In genomic region chr2:216498418-216499413, GRCh38 we compare ENCODE assay signal across 8 cellular contexts. TPM values are rescaled to one million over a fixed set of nuclear protein-coding genes. Genes with fewer than 3 reads are reported as not detected.
DNase-seq lines count a peak whose midpoint lies in the region; ATAC-seq and TF ChIP-seq lines count a peak whose summit lies in the region.

RPL37A (plus strand) TSS chr2:216498844; CDS start chr2:216498875, 31 bp downstream.

- intact Hi-C loops in T-helper 2 cell treated with Interferon-gamma antibody and Interleukin-4, amounts not matched to agents 100 ng/mL and 5 ng/mL, for 36 hours (cut with micrococcal nuclease) = loop anchor here (1.0 to 5.0 kb wide), 5 partner anchors 23 to 1719 kb away; partner anchors contain the start of genes ARPC2 and SMARCAL1
- intact Hi-C loops in right cardiac atrium (cut with DNase I) = no loop called here
- intact Hi-C loops in uterus (cut with DNase I; ENCODE audit: low total_unique reads) = no loop called here

- ATAC-seq in GM18499 (IDR thresholded peaks at IDR 0.05; ENCODE audit: insufficient read depth, unreplicated experiment) (peak; percentile 87), HG02943 (IDR thresholded peaks at IDR 0.05; ENCODE audit: low read depth, unreplicated experiment) (peak; percentile 95), right cardiac atrium (peak; percentile 97)

- H3K4me3 ChIP-seq in right cardiac atrium (ENCODE audit: low read length) (peak within 1 kb of the TSS; percentile 53), uterus (peak within 1 kb of the TSS; percentile 74 to 93)

- H3K4me1 ChIP-seq in right cardiac atrium (ENCODE audit: control insufficient read depth, insufficient read depth, low read length) = no peaks in the 10 kb centered on the region
- peaks cover 0 to 17% of the 10 kb centered on the region in 2 donors for H3K4me1 ChIP-seq in uterus

- under 1% methylated on average over 55 of the region's 55 CpGs for WGBS in right cardiac atrium

- TF ChIP-seq CTCF in uterus (IDR thresholded peaks at IDR 0.05) = peak in 1 of 4 experiments; percentile 18

- TF ChIP-seq POLR2A in uterus (IDR thresholded peaks at IDR 0.05) = peak; percentile 77 to 91

- DNase-seq in NCI-H187 treated with DMSO at 0.1 percent for 48 hours (lab: John Stamatoyannopoulos, UW) = peak; percentile 59
- DNase-seq in anterior cingulate cortex (lab: John Stamatoyannopoulos, UW) = peak; percentile 53 to 95 (median 88)
- peak; percentile 94 to 97 (median 96) for DNase-seq in right cardiac atrium
- peak; percentile 87 for DNase-seq in pulmonary artery endothelial cell (ENCODE audit: low read depth, low spot score)
- peak; percentile 91 to 92 for DNase-seq in uterus

- H3K9me3 ChIP-seq in right cardiac atrium (ENCODE audit: control insufficient read depth, low read length) (no peaks in the 10 kb centered on the region), uterus (no peaks in the 10 kb centered on the region)

- H3K36me3 ChIP-seq in uterus = no peaks in the 10 kb centered on the region

- H3K27me3 ChIP-seq in right cardiac atrium (ENCODE audit: control insufficient read depth, insufficient read depth) (no peaks in the 10 kb centered on the region), uterus (no peaks in the 10 kb centered on the region)

- peak within 1 kb of the TSS; percentile 80 for H3K27ac ChIP-seq in right cardiac atrium (ENCODE audit: low read length)
- H3K27ac ChIP-seq in uterus = peak within 1 kb of the TSS; percentile 82 to 87

RNA-seq across cellular contexts. Expression of gene RPL37A, which starts in this region (rescaled TPM):
- 2,258 and 2,310 TPM in 2 replicates for total RNA-seq in T-helper 2 cell treated with Interferon-gamma antibody and Interleukin-4, amounts not matched to agents 100 ng/mL and 5 ng/mL, for 36 hours
- 1,000 to 10,000 TPM; 1,836 to 2,258 (median 1,899) TPM for total RNA-seq in right cardiac atrium
- 3,516 TPM for polyA plus RNA-seq in right cardiac atrium
- total RNA-seq in pulmonary artery endothelial cell = 1,393 and 2,557 TPM in 2 replicates
- 1,000 to 10,000 TPM in 3 of 4 donors, 100 to 1,000 TPM in 1; 716 to 2,917 (median 2,308) TPM for total RNA-seq in uterus

Comparison
In these comparisons a context has a peak if more than half of its experiments do, and no peak if none do; other contexts are left out.
1. Peak in every context shown above with its lines: DNase-seq, ATAC-seq, H3K4me3 ChIP-seq and H3K27ac ChIP-seq.